Comparison of ENCODE assay signal across 21 cellular contexts in the genomic region with DNA sequence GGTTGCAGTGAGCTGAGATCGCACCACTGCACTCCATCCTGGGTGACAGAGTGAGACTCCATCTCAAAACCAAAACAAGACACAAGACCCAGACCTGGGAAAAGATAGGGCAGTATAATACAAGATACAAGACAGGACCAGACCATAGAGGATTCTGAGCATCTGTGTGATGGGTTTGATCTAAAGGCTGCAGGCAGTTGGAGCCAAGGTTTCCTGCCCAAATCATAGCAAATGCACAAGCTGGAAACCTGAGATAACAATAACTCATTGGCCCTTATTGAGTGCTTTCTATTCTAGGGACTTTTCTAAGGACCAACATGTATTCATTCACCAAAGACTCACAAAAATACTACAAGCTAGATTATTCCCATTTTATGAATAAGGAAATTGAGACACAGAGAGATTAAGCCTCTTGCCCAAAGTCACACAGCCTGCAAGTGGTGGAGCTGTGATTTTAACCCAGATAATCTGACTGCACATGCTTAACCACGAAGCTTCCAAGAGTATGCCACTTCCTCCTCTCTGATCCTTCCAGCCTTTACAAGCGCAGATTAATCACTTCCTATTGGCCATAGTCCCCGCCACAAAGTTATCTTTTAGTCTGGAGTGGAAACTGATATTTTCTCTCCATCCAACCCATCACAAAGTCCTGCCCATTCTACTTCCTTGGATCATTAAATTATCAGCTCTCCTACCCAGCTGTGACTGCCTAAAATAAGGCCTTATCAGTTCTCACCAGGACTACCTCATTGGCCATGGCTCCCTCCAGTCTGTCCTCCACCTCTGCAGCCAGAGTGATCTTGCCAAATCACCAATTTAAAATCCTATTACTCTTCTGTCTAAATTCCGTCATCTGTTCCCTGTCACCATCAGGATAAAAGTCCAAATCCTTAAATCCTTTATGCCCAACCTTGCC.
DNase-seq lines count a peak whose midpoint lies in the region; ATAC-seq, FAIRE-seq and TF ChIP-seq lines count a peak whose summit lies in the region.
"Had no signal": no experiment of that assay in that cellular context is flagged by ENCODE, and none has a peak within 500 bp of the region (broad histone marks: within the 10 kb centered on the region; RNA-seq: fewer than 3 reads in every experiment).

No MANE protein-coding gene starts in this region.

- DNase-seq in BE2C (peak; percentile 57), HFFc6 (peak; percentile 41), PC-3 (peak; percentile 14), H1 (ENCODE audit: low read depth in 1 of 2, low spot score in 2 of 2) (no peak), uterus (no peak), tibial artery (no peak)
- DNase-seq: activated CD4-positive, alpha-beta T cell treated with anti-CD3 and anti-CD28 coated beads for 1 hour; activated T-cell treated with anti-CD3 and anti-CD28 coated beads for 4 hours; Caco-2; caudate nucleus; endodermal cell; gastrocnemius medialis; NCI-H1417; NCI-H345; PC-9; right cardiac atrium had no signal

- no peaks in the 10 kb centered on the region for H3K27me3 ChIP-seq in BE2C
- peaks cover 35% of the 10 kb centered on the region for H3K27me3 ChIP-seq in PC-3 (ENCODE audit: low read length)
- H3K27me3 ChIP-seq in H1 (replicated peaks in 1 of 4; ENCODE audit: control insufficient read depth in 3 of 4, extremely low read depth in 1 of 4, insufficient read depth in 3 of 4, low read length in 3 of 4), result no peaks in the 10 kb centered on the region
- H3K27me3 ChIP-seq in uterus, result no peaks in the 10 kb centered on the region
- no peaks in the 10 kb centered on the region for H3K27me3 ChIP-seq in tibial artery
- H3K27me3 ChIP-seq: neural progenitor cell had no signal

- H3K27ac Mint-ChIP-seq in HFFc6, result peak overlapping the region; percentile 36
- H3K27ac Mint-ChIP-seq: endodermal cell, GM23338, neural progenitor cell had no signal

- no peak overlapping the region for H3K18ac ChIP-seq in H1 (ENCODE audit: extremely low read depth, low read length)

- no peaks in the 10 kb centered on the region for H3K79me1 ChIP-seq in H1 (ENCODE audit: low read depth, low read length)

- H2AK5ac ChIP-seq in H1 (ENCODE audit: low read depth, low read length), result no peak overlapping the region

- H3K14ac ChIP-seq in H1 (ENCODE audit: insufficient read length), result no peak overlapping the region

- H3K4me2 ChIP-seq in PC-3 (ENCODE audit: low read length), result no peak overlapping the region
- no peak overlapping the region for H3K4me2 ChIP-seq in H1 (ENCODE audit: insufficient read depth in 1 of 2, low read depth in 2 of 2, low read length in 2 of 2)
- H3K4me2 ChIP-seq: GM23338, neural progenitor cell, PC-9 had no signal

- no peak overlapping the region for H4K5ac ChIP-seq in H1 (ENCODE audit: insufficient read length, low read depth, low read length)

- no TSS peak for BruUV-seq in PC-3 (replicated peaks; lab: Mats Ljungman, UMichigan)

- H3F3A ChIP-seq in PC-3 (ENCODE audit: low read length, unreplicated experiment), result no peaks in the 10 kb centered on the region

- H2AFZ ChIP-seq in PC-3 (ENCODE audit: low read length) (no peak overlapping the region), H1 (ENCODE audit: low read length) (no peak overlapping the region)
- H2AFZ ChIP-seq: GM23338, neural progenitor cell, PC-9 had no signal

- no peaks in the 10 kb centered on the region for H3K9me3 Mint-ChIP-seq in HFFc6
- H3K9me3 Mint-ChIP-seq: endodermal cell, GM23338, neural progenitor cell had no signal

- H3K4ac ChIP-seq in H1 (replicated peaks; ENCODE audit: insufficient read length, low read depth, low read length), result no peak overlapping the region

- intact Hi-C loops in PC-3 (cut with micrococcal nuclease), result no loop called here
- intact Hi-C loops in uterus (cut with DNase I; ENCODE audit: low total_unique reads), result no loop called here
- intact Hi-C loops in tibial artery (cut with DNase I; ENCODE audit: low total_unique reads), result no loop called here

- H3K4me3 ChIP-seq in BE2C (ENCODE audit: low read depth, low read length) (no peak overlapping the region), PC-3 (ENCODE audit: low read length) (no peak overlapping the region), H1 (ENCODE audit: extremely low read depth in 1 of 4, insufficient read depth in 2 of 4, low read depth in 3 of 4, low read length in 4 of 4) (no peak overlapping the region), uterus (no peak overlapping the region), tibial artery (no peak overlapping the region)
- H3K4me3 ChIP-seq: gastrocnemius medialis, GM23338, neural progenitor cell, PC-9, thoracic aorta had no signal

- H3K23me2 ChIP-seq in H1 (ENCODE audit: low read depth, low read length), result peaks cover 2% of the 10 kb centered on the region; the same call in 1 of the 2 replicates

- H4K91ac ChIP-seq in H1 (replicated peaks; ENCODE audit: insufficient read length, low read length), result no peak overlapping the region

- no peak overlapping the region for H3K56ac ChIP-seq in H1 (replicated peaks; ENCODE audit: insufficient read length, low read depth, low read length)

- no peaks in the 10 kb centered on the region for H3K36me3 ChIP-seq in BE2C
- H3K36me3 ChIP-seq in PC-3 (ENCODE audit: low read depth, low read length), result no peaks in the 10 kb centered on the region
- peaks cover 0 to 5% (median 0%) of the 10 kb centered on the region in 4 experiments; a peak in 2 of 8 replicates for H3K36me3 ChIP-seq in H1 (ENCODE audit: control insufficient read depth in 2 of 4, insufficient read depth in 4 of 4, low read length in 3 of 4)
- H3K36me3 ChIP-seq in uterus, result no peaks in the 10 kb centered on the region
- H3K36me3 ChIP-seq in tibial artery, result no peaks in the 10 kb centered on the region
- H3K36me3 ChIP-seq: gastrocnemius medialis, neural progenitor cell, thoracic aorta had no signal

- H4K8ac ChIP-seq in H1 (ENCODE audit: extremely low read depth, insufficient read depth, low read length), result no peak overlapping the region; the same call in 1 of the 2 replicates

- H3K9me3 ChIP-seq in BE2C (no peaks in the 10 kb centered on the region), PC-3 (ENCODE audit: low read length) (no peaks in the 10 kb centered on the region), H1 (ENCODE audit: insufficient read depth in 2 of 2, low read depth in 1 of 2, low read length in 1 of 2) (no peaks in the 10 kb centered on the region), uterus (no peaks in the 10 kb centered on the region), tibial artery (no peaks in the 10 kb centered on the region)
- H3K9me3 ChIP-seq: Caco-2, gastrocnemius medialis, thoracic aorta had no signal

- H3K4me1 Mint-ChIP-seq in HFFc6 (ENCODE audit: low read depth), result peaks cover 76% of the 10 kb centered on the region

- ATAC-seq in PC-3 (no peak), GM18505 (IDR thresholded peaks at IDR 0.05; ENCODE audit: unreplicated experiment) (no peak), GM19351 (IDR thresholded peaks at IDR 0.05; ENCODE audit: unreplicated experiment) (no peak)
- ATAC-seq: gastrocnemius medialis, GM23338 had no signal

- H3K9ac ChIP-seq in PC-3 (ENCODE audit: low read length) (no peak overlapping the region), H1 (replicated peaks in 1 of 4; ENCODE audit: extremely low read depth in 1 of 4, low read depth in 3 of 4, low read length in 3 of 4) (no peak overlapping the region)
- H3K9ac ChIP-seq: neural progenitor cell had no signal

- H4K20me1 ChIP-seq in PC-3 (ENCODE audit: low read length) (no peaks in the 10 kb centered on the region), H1 (replicated peaks in 1 of 2; ENCODE audit: control insufficient read depth in 1 of 2, insufficient read depth in 2 of 2, low read length in 2 of 2) (peaks cover 0 to 1% of the 10 kb centered on the region in 2 experiments)

- POLR2A ChIA-PET in PC-3 (lab: Charles Lee; ENCODE audit: unreplicated experiment) (no interaction called here), H1 (lab: Charles Lee; ENCODE audit: partially characterized antibody) (interaction anchor here (0.6 to 0.7 kb wide), 2 partner anchors 43 to 382 kb away, joined by 3 read pairs; no protein-coding TSS in a partner anchor)

- TF ChIP-seq CTCF in BE2C (IDR thresholded peaks at IDR 0.05; ENCODE audit: low read depth, low read length) (no peak), HFFc6 (IDR thresholded peaks at IDR 0.05) (no peak), PC-3 (conservative IDR thresholded peaks at IDR 0.05; ENCODE audit: low read depth, low read length) (no peak), H1 (IDR thresholded peaks at IDR 0.05; ENCODE audit: control extremely low read depth in 1 of 3, insufficient read depth in 1 of 3, low read depth in 1 of 3, low read length in 3 of 3) (no peak), uterus (IDR thresholded peaks at IDR 0.05) (no peak), tibial artery (IDR thresholded peaks at IDR 0.05) (no peak)

- H3K4me3 Mint-ChIP-seq in HFFc6, result 0 out of 2 replicates have a peak overlapping the region, but pooled peaks have one; percentile 1
- H3K4me3 Mint-ChIP-seq: endodermal cell, GM23338, neural progenitor cell had no signal

- no peak overlapping the region for H3K23ac ChIP-seq in H1 (ENCODE audit: insufficient read length)

- H2BK120ac ChIP-seq in H1 (replicated peaks; ENCODE audit: low read depth, low read length), result no peak overlapping the region

- H2BK20ac ChIP-seq in H1 (ENCODE audit: low read length), result no peak overlapping the region

- WGBS in H1 (ENCODE audit: extremely low coverage in 1 of 2, insufficient coverage in 1 of 2, insufficient read length in 1 of 2, insufficient replicate concordance in 2 of 2, low coverage in 1 of 2, low lambda C conversion rate in 2 of 2, missing lambda C conversion rate in 1 of 2), 2 experiments, result 89% methylated on average over 5 of the region's 5 CpGs; no CpG with 5 or more reads in 1 of the 2 experiments

- H2BK12ac ChIP-seq in H1 (ENCODE audit: low read depth, low read length), result no peak overlapping the region

- TF ChIP-seq EP300 in H1 (IDR thresholded peaks at IDR 0.05; ENCODE audit: borderline replicate concordance in 1 of 2, low read depth in 2 of 2, low read length in 2 of 2), result no peak

- no peak for FAIRE-seq in H1 (lab: Jason Lieb, UNC)

- peak overlapping the region; percentile 27; the same call in 1 of the 2 replicates for H2BK5ac ChIP-seq in H1 (ENCODE audit: low read depth, low read length)

- H3K79me2 ChIP-seq in PC-3 (ENCODE audit: low read length) (no peaks in the 10 kb centered on the region), H1 (ENCODE audit: control insufficient read depth in 1 of 2, insufficient read depth in 2 of 2, low read length in 2 of 2) (no peaks in the 10 kb centered on the region)

- H3K9me2 ChIP-seq in PC-3 (replicated peaks; ENCODE audit: low read length), result no peaks in the 10 kb centered on the region

- CTCF ChIA-PET in PC-3 (lab: Charles Lee) (no interaction called here), H1 (lab: Charles Lee; ENCODE audit: partially characterized antibody) (interaction anchor here (0.9 to 1.6 kb wide), 2 partner anchors 22 to 27 kb away, joined by 3 read pairs; no protein-coding TSS in a partner anchor)

- H3K36me3 Mint-ChIP-seq in HFFc6 (ENCODE audit: low read depth), result no peaks in the 10 kb centered on the region; the same call in 1 of the 2 replicates
- H3K36me3 Mint-ChIP-seq: neural progenitor cell had no signal

- H3K27me3 Mint-ChIP-seq in HFFc6 (ENCODE audit: insufficient read depth), result peaks cover 2% of the 10 kb centered on the region; the same call in 1 of the 2 replicates

- TF ChIP-seq POLR2A in H1 (IDR thresholded peaks at IDR 0.05; ENCODE audit: control extremely low read depth in 1 of 2, low read depth in 2 of 2, low read length in 2 of 2) (no peak), uterus (IDR thresholded peaks at IDR 0.05) (no peak), GM18505 (IDR thresholded peaks at IDR 0.05; ENCODE audit: borderline replicate concordance, extremely low read depth, insufficient read depth, insufficient read length) (no peak)

- H2BK15ac ChIP-seq in H1 (ENCODE audit: low read length), result no peak overlapping the region

- H3K4me1 ChIP-seq in BE2C (peaks cover 27% of the 10 kb centered on the region), PC-3 (ENCODE audit: insufficient read depth, low read length) (no peaks in the 10 kb centered on the region), H1 (replicated peaks in 1 of 4; ENCODE audit: control insufficient read depth in 3 of 4, insufficient read depth in 4 of 4, low read length in 3 of 4) (peaks cover 0 to 2% (median 0%) of the 10 kb centered on the region in 4 experiments; a peak in 2 of 7 replicates), uterus (no peaks in the 10 kb centered on the region), tibial artery (no peaks in the 10 kb centered on the region)
- H3K4me1 ChIP-seq: gastrocnemius medialis, neural progenitor cell had no signal

- H3K27ac ChIP-seq in PC-3 (ENCODE audit: low read length), result no peak overlapping the region
- no peak overlapping the region for H3K27ac ChIP-seq in H1 (ENCODE audit: low read depth, low read length)
- H3K27ac ChIP-seq in uterus, result no peak overlapping the region
- no peak overlapping the region for H3K27ac ChIP-seq in tibial artery
- H3K27ac ChIP-seq: gastrocnemius medialis, neural progenitor cell, PC-9, thoracic aorta had no signal

- TF ChIP-seq RAD21 in H1 (IDR thresholded peaks at IDR 0.05 in 1 of 2, conservative IDR thresholded peaks at IDR 0.05 in 1 of 2; ENCODE audit: low read depth in 2 of 2, low read length in 2 of 2), result no peak

Comparison
In these comparisons a context has a peak if more than half of its experiments do, and no peak if none do; other contexts are left out.
1. DNase-seq: peak in BE2C (single experiment), HFFc6 (single experiment) and PC-3 (single experiment); none in H1 (0 of 2), uterus (0 of 2) and tibial artery (0 of 2).